14 cellular contexts compared by ENCODE assay signal in genomic region chr4:145945431-145946155, GRCh38. TPM values are rescaled to one million over a fixed set of nuclear protein-coding genes. Genes with fewer than 3 reads are reported as not detected.
DNase-seq lines count a peak whose midpoint lies in the region; ATAC-seq and TF ChIP-seq lines count a peak whose summit lies in the region.
"Had no signal": no experiment of that assay in that cellular context is flagged by ENCODE, and none has a peak within 500 bp of the region (broad histone marks: within the 10 kb centered on the region; RNA-seq: fewer than 3 reads in every experiment).

No MANE protein-coding gene starts in this region.

- no peak overlapping the region for H3K27ac ChIP-seq in aorta (ENCODE audit: low read depth in 1 of 2, low read length in 2 of 2)
- H3K27ac ChIP-seq: HL-60 had no signal

- no peaks in the 10 kb centered on the region for H3K9me3 ChIP-seq in adipocyte (ENCODE audit: control insufficient read depth, low read length)
- no peaks in the 10 kb centered on the region for H3K9me3 ChIP-seq in aorta (ENCODE audit: control insufficient read depth, low read length)
- H3K9me3 ChIP-seq: Caco-2 had no signal

- DNase-seq in EL (peak; percentile 4), adipocyte (ENCODE audit: low read depth) (peak; percentile 25), glutamatergic neuron (no peak), NCI-H774 (lab: John Stamatoyannopoulos, UW) (no peak), aorta (no peak), NOMO-1 treated with dmso at 0.1 percent for 144 hours (lab: John Stamatoyannopoulos, UW; ENCODE audit: unreplicated experiment) (no peak)
- DNase-seq: Caco-2, DMS79, GDM1, GOT3, NCI-H187 treated with DMSO at 0.1 percent for 48 hours had no signal

- no peak overlapping the region for H3K9ac ChIP-seq in adipocyte (ENCODE audit: low read length)

- intact Hi-C loops in aorta (cut with DNase I) = no loop called here

- H3K4me3 ChIP-seq in adipocyte (ENCODE audit: low read length) (no peak overlapping the region), aorta (ENCODE audit: low read length in 2 of 2) (no peak overlapping the region)

- TF ChIP-seq EP300 in Ishikawa (IDR thresholded peaks at IDR 0.05; ENCODE audit: borderline replicate concordance) = no peak

- no peaks in the 10 kb centered on the region for H3K4me1 ChIP-seq in adipocyte (ENCODE audit: control insufficient read depth, insufficient read depth, low read length)
- no peaks in the 10 kb centered on the region for H3K4me1 ChIP-seq in aorta (ENCODE audit: control insufficient read depth in 1 of 2, insufficient read depth in 2 of 2, low read length in 2 of 2)
- H3K4me1 ChIP-seq: Caco-2 had no signal

- H3K27ac Mint-ChIP-seq in glutamatergic neuron (ENCODE audit: unreplicated experiment) = no peak overlapping the region

- H3K27me3 ChIP-seq in adipocyte (replicated peaks; ENCODE audit: control insufficient read depth, insufficient read depth, low read length) = no peaks in the 10 kb centered on the region
- no peaks in the 10 kb centered on the region for H3K27me3 ChIP-seq in aorta (ENCODE audit: control insufficient read depth in 1 of 2, insufficient read depth in 2 of 2, low read length in 1 of 2)

- H3K9me3 Mint-ChIP-seq in glutamatergic neuron (ENCODE audit: unreplicated experiment) = no peaks in the 10 kb centered on the region

- no peak for ATAC-seq in aorta (ENCODE audit: low FRiP score)
- no peak for ATAC-seq in GM21423 (IDR thresholded peaks at IDR 0.05; ENCODE audit: unreplicated experiment)

- H3K4me3 Mint-ChIP-seq in glutamatergic neuron (ENCODE audit: unreplicated experiment) = peak overlapping the region; percentile 41

- no peaks in the 10 kb centered on the region for H3K36me3 Mint-ChIP-seq in glutamatergic neuron (ENCODE audit: unreplicated experiment)

- no peak for TF ChIP-seq RAD21 in Ishikawa (IDR thresholded peaks at IDR 0.05; ENCODE audit: low read depth)

- WGBS in aorta, 2 donors = 88 to 90% methylated on average over 2 of the region's 2 CpGs

- H3K36me3 ChIP-seq in adipocyte (ENCODE audit: control insufficient read depth, insufficient read depth, low read length, severe bottlenecking) (no peaks in the 10 kb centered on the region), aorta (ENCODE audit: control insufficient read depth in 1 of 2, insufficient read depth in 2 of 2, low read length in 1 of 2) (no peaks in the 10 kb centered on the region)

- no peak for TF ChIP-seq CTCF in glutamatergic neuron (IDR thresholded peaks at IDR 0.05; ENCODE audit: partially characterized antibody, unreplicated experiment)

- H3K4me1 Mint-ChIP-seq in glutamatergic neuron (ENCODE audit: low read depth, unreplicated experiment) = peaks cover 18% of the 10 kb centered on the region

- peaks cover 3% of the 10 kb centered on the region for H3K27me3 Mint-ChIP-seq in glutamatergic neuron (ENCODE audit: unreplicated experiment)

TF ChIP-seq in Ishikawa, 13 proteins besides CTCF, POLR2A, EP300 and RAD21:
- no peak for TF ChIP-seq ZBTB7A (IDR thresholded peaks at IDR 0.05; ENCODE audit: low read depth)
- TF ChIP-seq FOXM1 (IDR thresholded peaks at IDR 0.05; ENCODE audit: borderline replicate concordance, low read depth) = no peak
- 0 out of 2 replicates have a peak, but pooled peaks have one; percentile 9 for TF ChIP-seq CEBPB (IDR thresholded peaks at IDR 0.05)
- TF ChIP-seq EGR1 (IDR thresholded peaks at IDR 0.05) = no peak

RNA-seq across cellular contexts. Expression of gene ZNF827, which starts 7.0 kb away (rescaled TPM):
- total RNA-seq in glutamatergic neuron (ENCODE audit: unreplicated experiment) = 227 TPM
- 10 to 100 TPM; 19.5 to 29.2 TPM for total RNA-seq in aorta
- 1 to 10 TPM; 2.6 to 5.1 TPM for polyA plus RNA-seq in aorta

Comparison
In these comparisons a context has a peak if more than half of its experiments do, and no peak if none do; other contexts are left out.
1. DNase-seq: peak in EL (single experiment) and adipocyte (single experiment); none in glutamatergic neuron (single experiment), NCI-H774 (single experiment), aorta (0 of 2) and NOMO-1 treated with dmso at 0.1 percent for 144 hours (single experiment).